In genomic region chr20:38730167-38730988, GRCh38 we compare ENCODE assay signal across 1 cellular context.
TF ChIP-seq lines count a peak whose summit lies in the region.

No MANE protein-coding gene starts in this region.

TF ChIP-seq in HepG2, 621 proteins besides CTCF, POLR2A, EP300 and RAD21 (continued from another document):
- TF ChIP-seq ZNF230 (CRISPR knock-in tag; IDR thresholded peaks at IDR 0.05) (0 out of 2 replicates have a peak, but pooled peaks have one; percentile 27), ZNF569 (CRISPR knock-in tag; IDR thresholded peaks at IDR 0.05; ENCODE audit: borderline replicate concordance) (no peak), ZNF17 (CRISPR knock-in tag; IDR thresholded peaks at IDR 0.05) (no peak), ZNF839 (CRISPR knock-in tag; IDR thresholded peaks at IDR 0.05; ENCODE audit: borderline replicate concordance) (no peak), ZNF558 (CRISPR knock-in tag; IDR thresholded peaks at IDR 0.05; ENCODE audit: borderline replicate concordance) (no peak), MTA3 (CRISPR knock-in tag; IDR thresholded peaks at IDR 0.05) (no peak), FOXK1 (CRISPR knock-in tag; IDR thresholded peaks at IDR 0.05; ENCODE audit: borderline replicate concordance, low read depth) (no peak), DZIP1 (CRISPR knock-in tag; IDR thresholded peaks at IDR 0.05) (peak; percentile 41; the same call in 1 of the 2 replicates), ZNF276 (CRISPR knock-in tag; IDR thresholded peaks at IDR 0.05; ENCODE audit: low read depth) (0 out of 2 replicates have a peak, but pooled peaks have one; percentile 21), ZUFSP (CRISPR knock-in tag; IDR thresholded peaks at IDR 0.05; ENCODE audit: borderline replicate concordance) (no peak), TAF15 (IDR thresholded peaks at IDR 0.05; ENCODE audit: low read depth, low read length, poor library complexity, severe bottlenecking) (peak; percentile 30), TRIM24 (CRISPR knock-in tag; IDR thresholded peaks at IDR 0.05) (no peak), HNF4G (IDR thresholded peaks at IDR 0.05; ENCODE audit: borderline replicate concordance, low read depth, low read length) (no peak), HNF4G (CRISPR knock-in tag; IDR thresholded peaks at IDR 0.05; ENCODE audit: borderline replicate concordance, low read depth) (no peak), ESRRA (CRISPR knock-in tag; IDR thresholded peaks at IDR 0.05; ENCODE audit: low read depth) (0 out of 2 replicates have a peak, but pooled peaks have one; percentile 7), ZNF280B (CRISPR knock-in tag; IDR thresholded peaks at IDR 0.05; ENCODE audit: borderline replicate concordance) (no peak), RBFOX2 (IDR thresholded peaks at IDR 0.05; ENCODE audit: low read depth, low read length) (no peak), FOXJ3 (CRISPR knock-in tag; IDR thresholded peaks at IDR 0.05; ENCODE audit: borderline replicate concordance) (no peak), KDM2A (CRISPR knock-in tag; IDR thresholded peaks at IDR 0.05; ENCODE audit: borderline replicate concordance, low read depth) (no peak), CEBPB (IDR thresholded peaks at IDR 0.05; ENCODE audit: borderline replicate concordance, low read depth, low read length) (no peak), ATF7 (IDR thresholded peaks at IDR 0.05) (no peak), ATF7 (CRISPR knock-in tag; IDR thresholded peaks at IDR 0.05) (0 out of 2 replicates have a peak, but pooled peaks have one; percentile 46), ZNF746 (CRISPR knock-in tag; IDR thresholded peaks at IDR 0.05) (no peak), SUZ12 (IDR thresholded peaks at IDR 0.05; ENCODE audit: low read depth, low read length) (no peak), ZNF335 (CRISPR knock-in tag; IDR thresholded peaks at IDR 0.05) (no peak), ZBTB38 (CRISPR knock-in tag; IDR thresholded peaks at IDR 0.05) (peak; percentile 1; the same call in 1 of the 2 replicates), SNAI1 (CRISPR knock-in tag; IDR thresholded peaks at IDR 0.05; ENCODE audit: borderline replicate concordance) (no peak), KDM4B (CRISPR knock-in tag; IDR thresholded peaks at IDR 0.05) (no peak), ZNF766 (CRISPR knock-in tag; IDR thresholded peaks at IDR 0.05; ENCODE audit: borderline replicate concordance) (0 out of 2 replicates have a peak, but pooled peaks have one; percentile 7), JDP2 (CRISPR knock-in tag; IDR thresholded peaks at IDR 0.05; ENCODE audit: borderline replicate concordance) (no peak), SMYD3 (CRISPR knock-in tag; IDR thresholded peaks at IDR 0.05) (no peak), EED (CRISPR knock-in tag; IDR thresholded peaks at IDR 0.05) (no peak), REL (CRISPR knock-in tag; conservative IDR thresholded peaks at IDR 0.05) (no peak), ZNF639 (CRISPR knock-in tag; conservative IDR thresholded peaks at IDR 0.05) (0 out of 2 replicates have a peak, but pooled peaks have one; percentile 26), ZNF235 (CRISPR knock-in tag; IDR thresholded peaks at IDR 0.05; ENCODE audit: borderline replicate concordance) (no peak), CENPT (CRISPR knock-in tag; IDR thresholded peaks at IDR 0.05; ENCODE audit: low read depth) (0 out of 2 replicates have a peak, but pooled peaks have one; percentile 25), ZNF343 (CRISPR knock-in tag; IDR thresholded peaks at IDR 0.05) (0 out of 2 replicates have a peak, but pooled peaks have one; percentile 70), ZNF687 (CRISPR knock-in tag; IDR thresholded peaks at IDR 0.05) (no peak), ZNF777 (CRISPR knock-in tag; IDR thresholded peaks at IDR 0.05) (no peak)
- TF ChIP-seq, protein P1, sequence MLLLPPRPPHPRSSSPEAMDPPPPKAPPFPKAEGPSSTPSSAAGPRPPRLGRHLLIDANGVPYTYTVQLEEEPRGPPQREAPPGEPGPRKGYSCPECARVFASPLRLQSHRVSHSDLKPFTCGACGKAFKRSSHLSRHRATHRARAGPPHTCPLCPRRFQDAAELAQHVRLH (CRISPR knock-in tag; IDR thresholded peaks at IDR 0.05; ENCODE audit: borderline replicate concordance, low read depth), result no peak
- TF ChIP-seq, protein P2, sequence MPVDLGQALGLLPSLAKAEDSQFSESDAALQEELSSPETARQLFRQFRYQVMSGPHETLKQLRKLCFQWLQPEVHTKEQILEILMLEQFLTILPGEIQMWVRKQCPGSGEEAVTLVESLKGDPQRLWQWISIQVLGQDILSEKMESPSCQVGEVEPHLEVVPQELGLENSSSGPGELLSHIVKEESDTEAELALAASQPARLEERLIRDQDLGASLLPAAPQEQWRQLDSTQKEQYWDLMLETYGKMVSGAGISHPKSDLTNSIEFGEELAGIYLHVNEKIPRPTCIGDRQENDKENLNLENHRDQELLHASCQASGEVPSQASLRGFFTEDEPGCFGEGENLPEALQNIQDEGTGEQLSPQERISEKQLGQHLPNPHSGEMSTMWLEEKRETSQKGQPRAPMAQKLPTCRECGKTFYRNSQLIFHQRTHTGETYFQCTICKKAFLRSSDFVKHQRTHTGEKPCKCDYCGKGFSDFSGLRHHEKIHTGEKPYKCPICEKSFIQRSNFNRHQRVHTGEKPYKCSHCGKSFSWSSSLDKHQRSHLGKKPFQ (CRISPR knock-in tag; IDR thresholded peaks at IDR 0.05; ENCODE audit: insufficient replicate concordance), result no peak
- TF ChIP-seq, protein P3, sequence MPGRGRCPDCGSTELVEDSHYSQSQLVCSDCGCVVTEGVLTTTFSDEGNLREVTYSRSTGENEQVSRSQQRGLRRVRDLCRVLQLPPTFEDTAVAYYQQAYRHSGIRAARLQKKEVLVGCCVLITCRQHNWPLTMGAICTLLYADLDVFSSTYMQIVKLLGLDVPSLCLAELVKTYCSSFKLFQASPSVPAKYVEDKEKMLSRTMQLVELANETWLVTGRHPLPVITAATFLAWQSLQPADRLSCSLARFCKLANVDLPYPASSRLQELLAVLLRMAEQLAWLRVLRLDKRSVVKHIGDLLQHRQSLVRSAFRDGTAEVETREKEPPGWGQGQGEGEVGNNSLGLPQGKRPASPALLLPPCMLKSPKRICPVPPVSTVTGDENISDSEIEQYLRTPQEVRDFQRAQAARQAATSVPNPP (CRISPR knock-in tag; IDR thresholded peaks at IDR 0.05), result no peak
TF ChIP-seq in HepG2: peak in this region for 23.
